8 cellular contexts compared by ENCODE assay signal in the genomic region with DNA sequence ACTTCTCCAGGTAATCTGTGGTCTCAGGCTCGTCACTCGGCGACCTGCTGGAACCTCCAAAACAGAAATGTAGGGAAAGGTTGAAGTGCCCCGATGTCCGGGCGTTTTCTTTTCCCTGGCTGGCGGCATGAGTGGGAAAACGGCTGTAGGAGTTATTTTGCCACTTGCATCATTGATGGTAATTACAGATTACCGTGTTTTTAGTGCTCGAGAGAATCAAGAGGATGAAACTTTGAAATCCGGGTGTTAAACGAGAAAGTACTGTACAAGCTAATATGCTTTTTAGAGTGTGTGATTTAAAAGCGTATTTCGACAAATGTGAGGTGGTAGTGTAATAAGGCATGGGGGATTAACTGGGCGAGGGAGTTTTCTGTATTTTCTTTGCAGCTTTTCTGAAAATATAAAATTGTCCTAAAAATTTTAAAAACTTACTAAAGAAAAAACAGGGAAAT. TPM values are rescaled to one million over a fixed set of nuclear protein-coding genes. Genes with fewer than 3 reads are reported as not detected.
A peak's percentile ranks its signal among the peaks of the same experiment; 100 is the strongest.
DNase-seq lines count a peak whose midpoint lies in the region; ATAC-seq lines count a peak whose summit lies in the region.

No MANE protein-coding gene starts in this region.

- no peaks in the 10 kb centered on the region for H3K9me3 Mint-ChIP-seq in activated CD8-positive, alpha-beta T cell treated with anti-CD3 and anti-CD28 coated beads, Interleukin-2, amount 10 ng/mL, durations not matched to agents 7 days and 5 days (ENCODE audit: insufficient read depth)
- H3K9me3 Mint-ChIP-seq in stimulated activated memory B cell treated with anti-CD40 and anti-IgM and Interleukin-4, amounts not matched to agents 10 μg/mL and 1 μg/mL and 100 μg/mL, for 72 hours, result no peaks in the 10 kb centered on the region

- H3K27ac Mint-ChIP-seq in activated CD8-positive, alpha-beta T cell treated with anti-CD3 and anti-CD28 coated beads, Interleukin-2, amount 10 ng/mL, durations not matched to agents 7 days and 5 days, result no peak overlapping the region
- H3K27ac Mint-ChIP-seq in stimulated activated memory B cell treated with anti-CD40 and anti-IgM and Interleukin-4, amounts not matched to agents 10 μg/mL and 1 μg/mL and 100 μg/mL, for 72 hours, result no peak overlapping the region

- H3K36me3 Mint-ChIP-seq in activated CD8-positive, alpha-beta T cell treated with anti-CD3 and anti-CD28 coated beads, Interleukin-2, amount 10 ng/mL, durations not matched to agents 7 days and 5 days (ENCODE audit: low read depth), result no peaks in the 10 kb centered on the region
- no peaks in the 10 kb centered on the region for H3K36me3 Mint-ChIP-seq in stimulated activated memory B cell treated with anti-CD40 and anti-IgM and Interleukin-4, amounts not matched to agents 10 μg/mL and 1 μg/mL and 100 μg/mL, for 72 hours

- ATAC-seq in activated CD8-positive, alpha-beta T cell treated with anti-CD3 and anti-CD28 coated beads, Interleukin-2, amount 10 ng/mL, durations not matched to agents 7 days and 5 days, result no peak
- ATAC-seq in stimulated activated memory B cell treated with anti-CD40 and anti-IgM and Interleukin-4, amounts not matched to agents 10 μg/mL and 1 μg/mL and 100 μg/mL, for 72 hours, result no peak
- ATAC-seq in GM19035 (IDR thresholded peaks at IDR 0.05; ENCODE audit: unreplicated experiment), result no peak

- DNase-seq in NCI-H748 (lab: John Stamatoyannopoulos, UW; ENCODE audit: unreplicated experiment), result peak; percentile 42
- DNase-seq in NCI-H748 treated with DMSO at 0.1 percent for 48 hours (lab: John Stamatoyannopoulos, UW), result no peak
- no peak for DNase-seq in activated CD8-positive, alpha-beta T cell treated with anti-CD3 and anti-CD28 coated beads, Interleukin-2, amount 10 ng/mL, durations not matched to agents 7 days and 5 days
- DNase-seq in NCI-H2081 treated with DMSO at 0.1 percent for 48 hours (lab: John Stamatoyannopoulos, UW), result no peak
- DNase-seq in stimulated activated CD4-positive, alpha-beta T cell treated with anti-CD3 and anti-CD28 coated beads, Interleukin-4, amount 100 ng/mL, for 4 hours, result no peak

- peaks cover 7% of the 10 kb centered on the region for H3K4me1 Mint-ChIP-seq in activated CD8-positive, alpha-beta T cell treated with anti-CD3 and anti-CD28 coated beads, Interleukin-2, amount 10 ng/mL, durations not matched to agents 7 days and 5 days (ENCODE audit: low read depth)
- H3K4me1 Mint-ChIP-seq in stimulated activated memory B cell treated with anti-CD40 and anti-IgM and Interleukin-4, amounts not matched to agents 10 μg/mL and 1 μg/mL and 100 μg/mL, for 72 hours, result peaks cover 15% of the 10 kb centered on the region

- POLR2A ChIA-PET in activated CD8-positive, alpha-beta T cell treated with anti-CD3 and anti-CD28 coated beads, Interleukin-2, amount 10 ng/mL, durations not matched to agents 7 days and 5 days (lab: Charles Lee), result no interaction called here

- CTCF ChIA-PET in activated CD8-positive, alpha-beta T cell treated with anti-CD3 and anti-CD28 coated beads, Interleukin-2, amount 10 ng/mL, durations not matched to agents 7 days and 5 days (lab: Charles Lee), result interaction anchor here (1.4 kb wide), 1 partner anchor 32 kb away, joined by 5 read pairs; no protein-coding TSS in a partner anchor

- H3K9me3 ChIP-seq in iPS-18c (ENCODE audit: control insufficient read depth, insufficient read depth, low read length), result peaks cover 2% of the 10 kb centered on the region

- H3K4me3 Mint-ChIP-seq in activated CD8-positive, alpha-beta T cell treated with anti-CD3 and anti-CD28 coated beads, Interleukin-2, amount 10 ng/mL, durations not matched to agents 7 days and 5 days, result peak overlapping the region; percentile 66
- H3K4me3 Mint-ChIP-seq in stimulated activated memory B cell treated with anti-CD40 and anti-IgM and Interleukin-4, amounts not matched to agents 10 μg/mL and 1 μg/mL and 100 μg/mL, for 72 hours, result peak overlapping the region; percentile 74

- H3K4me3 ChIP-seq in iPS-18c (ENCODE audit: insufficient read depth, low read depth, low read length), result peak overlapping the region; percentile 73

- peaks cover 48% of the 10 kb centered on the region for H3K27me3 Mint-ChIP-seq in activated CD8-positive, alpha-beta T cell treated with anti-CD3 and anti-CD28 coated beads, Interleukin-2, amount 10 ng/mL, durations not matched to agents 7 days and 5 days (ENCODE audit: low read depth)
- H3K27me3 Mint-ChIP-seq in stimulated activated memory B cell treated with anti-CD40 and anti-IgM and Interleukin-4, amounts not matched to agents 10 μg/mL and 1 μg/mL and 100 μg/mL, for 72 hours, result peaks cover 55% of the 10 kb centered on the region

RNA-seq across cellular contexts. Expression of a gene that starts 0.8 kb away (rescaled TPM):
- total RNA-seq in activated CD8-positive, alpha-beta T cell treated with anti-CD3 and anti-CD28 coated beads, Interleukin-2, amount 10 ng/mL, durations not matched to agents 7 days and 5 days, result under 1 TPM; 0.55 to 0.57 TPM
